Comparison of ENCODE assay signal across 24 cellular contexts in genomic region chr4:176834531-176834930, GRCh38. TPM values are rescaled to one million over a fixed set of nuclear protein-coding genes. Genes with fewer than 3 reads are reported as not detected.
A peak's percentile ranks its signal among the peaks of the same experiment; 100 is the strongest.
DNase-seq lines count a peak whose midpoint lies in the region; ATAC-seq and TF ChIP-seq lines count a peak whose summit lies in the region.
"Had no signal": no experiment of that assay in that cellular context is flagged by ENCODE, and none has a peak within 500 bp of the region (broad histone marks: within the 10 kb centered on the region; RNA-seq: fewer than 3 reads in every experiment).

No MANE protein-coding gene starts in this region.

- no peak overlapping the region for H3K9ac ChIP-seq in mesendoderm (ENCODE audit: low read length)
- H3K9ac ChIP-seq: BLaER1 treated with 17β-estradiol and CSF1 and Interleukin-3, amounts not matched to agents 10 nM and 100 nM had no signal

- TF ChIP-seq CTCF in fibroblast of pulmonary artery (IDR thresholded peaks at IDR 0.05; ENCODE audit: low read length, missing control alignments), result no peak

- H3K79me2 ChIP-seq in mesendoderm (ENCODE audit: control insufficient read depth, insufficient read depth, low read length), result no peaks in the 10 kb centered on the region

- H3K18ac ChIP-seq in mesendoderm (ENCODE audit: low read length), result no peak overlapping the region

- H3K23ac ChIP-seq in mesendoderm (ENCODE audit: low read length), result no peak overlapping the region

- no peak overlapping the region for H2BK15ac ChIP-seq in mesendoderm (replicated peaks; ENCODE audit: low read depth)

- WGBS in mesendoderm (ENCODE audit: extremely low coverage, insufficient coverage, low lambda C conversion rate), result 100% methylated on average over 1 of the region's 2 CpGs

- no peak overlapping the region for H4K5ac ChIP-seq in mesendoderm (ENCODE audit: low read length)

- DNase-seq in EH (ENCODE audit: low read depth) (peak; percentile 23), dermis blood vessel endothelial cell (peak; percentile 21), fibroblast of pulmonary artery (ENCODE audit: low read depth) (peak; percentile 38), lung microvascular endothelial cell (ENCODE audit: low read depth in 2 of 2) (peak; percentile 40 to 61), mesendoderm (no peak), pons (ENCODE audit: low spot score) (no peak)
- DNase-seq: 8988T; ACHN; AML-193; BE2C; Caco-2; CD4-positive, CD25-positive, alpha-beta regulatory T cell; CD8-positive, alpha-beta T cell; DMS153; DND-41; EL; GDM1; H9 had no signal

- no peak overlapping the region for H2AK5ac ChIP-seq in mesendoderm (ENCODE audit: low read length)

- no peaks in the 10 kb centered on the region for H3K27me3 ChIP-seq in mesendoderm (ENCODE audit: insufficient read depth, low read length, poor library complexity)
- H3K27me3 ChIP-seq: BE2C had no signal

- no peaks in the 10 kb centered on the region for H3K79me1 ChIP-seq in mesendoderm (ENCODE audit: low read length)

- H3K27ac ChIP-seq in mesendoderm (ENCODE audit: low read depth, low read length), result no peak overlapping the region
- H3K27ac ChIP-seq: A549; BLaER1 treated with 17β-estradiol and CSF1 and Interleukin-3, amounts not matched to agents 10 nM and 100 nM had no signal

- no peak for ATAC-seq in GM19397 (IDR thresholded peaks at IDR 0.05; ENCODE audit: unreplicated experiment)
- ATAC-seq: A549; CD8-positive, alpha-beta T cell; GM12878; GM23338; HCT116 had no signal

- H2BK120ac ChIP-seq in mesendoderm (ENCODE audit: low read depth, low read length), result no peak overlapping the region

- H3K4me1 ChIP-seq in mesendoderm (ENCODE audit: control insufficient read depth, low read depth, low read length), result no peaks in the 10 kb centered on the region
- H3K4me1 ChIP-seq: Caco-2 had no signal

- H4K8ac ChIP-seq in mesendoderm (ENCODE audit: low read depth, low read length), result no peak overlapping the region

- no peak overlapping the region for H3K4me2 ChIP-seq in mesendoderm (ENCODE audit: low read length)
- H3K4me2 ChIP-seq: A549; BLaER1 treated with 17β-estradiol and CSF1 and Interleukin-3, amounts not matched to agents 10 nM and 100 nM; GM23338 had no signal

- H3K56ac ChIP-seq in mesendoderm (ENCODE audit: low read length), result no peak overlapping the region

- H3K4me3 ChIP-seq in fibroblast of pulmonary artery (replicated peaks; ENCODE audit: low read depth, low read length) (no peak overlapping the region), mesendoderm (ENCODE audit: low read length) (no peak overlapping the region)
- H3K4me3 ChIP-seq: A549; BLaER1 treated with 17β-estradiol and CSF1 and Interleukin-3, amounts not matched to agents 10 nM and 100 nM; GM12878; GM23338 had no signal

- no peak overlapping the region for H2BK5ac ChIP-seq in mesendoderm (ENCODE audit: low read length)

- no peak overlapping the region for H3K4ac ChIP-seq in mesendoderm (ENCODE audit: low read depth, low read length)

- no peaks in the 10 kb centered on the region for H3K36me3 ChIP-seq in mesendoderm (ENCODE audit: control insufficient read depth, insufficient read depth, low read length)
- H3K36me3 ChIP-seq: BE2C; BLaER1 treated with 17β-estradiol and CSF1 and Interleukin-3, amounts not matched to agents 10 nM and 100 nM had no signal

RNA-seq across cellular contexts. Expression of gene VEGFC, which starts 41.8 kb away (rescaled TPM):
- total RNA-seq in dermis blood vessel endothelial cell (4.4 and 10.8 TPM in 2 replicates), lung microvascular endothelial cell (0.60 and 2.4 TPM in 2 replicates)
- polyA plus RNA-seq in mesendoderm (2013, experiment 1 of 2), result 0.49 TPM
- polyA plus RNA-seq in mesendoderm (2013, experiment 2 of 2), result 0.53 TPM
- total RNA-seq: Caco-2; CD4-positive, CD25-positive, alpha-beta regulatory T cell; CD8-positive, alpha-beta T cell; GM12878 had no signal
- polyA plus RNA-seq: CD4-positive, CD25-positive, alpha-beta regulatory T cell had no signal

Comparison
In these comparisons a context has a peak if more than half of its experiments do, and no peak if none do; other contexts are left out.
1. DNase-seq: peak in EH (single experiment), dermis blood vessel endothelial cell (single experiment), fibroblast of pulmonary artery (single experiment) and lung microvascular endothelial cell (2 of 2); none in mesendoderm (single experiment) and pons (single experiment).